Comparison of ENCODE assay signal across 2 cellular contexts in the genomic region with DNA sequence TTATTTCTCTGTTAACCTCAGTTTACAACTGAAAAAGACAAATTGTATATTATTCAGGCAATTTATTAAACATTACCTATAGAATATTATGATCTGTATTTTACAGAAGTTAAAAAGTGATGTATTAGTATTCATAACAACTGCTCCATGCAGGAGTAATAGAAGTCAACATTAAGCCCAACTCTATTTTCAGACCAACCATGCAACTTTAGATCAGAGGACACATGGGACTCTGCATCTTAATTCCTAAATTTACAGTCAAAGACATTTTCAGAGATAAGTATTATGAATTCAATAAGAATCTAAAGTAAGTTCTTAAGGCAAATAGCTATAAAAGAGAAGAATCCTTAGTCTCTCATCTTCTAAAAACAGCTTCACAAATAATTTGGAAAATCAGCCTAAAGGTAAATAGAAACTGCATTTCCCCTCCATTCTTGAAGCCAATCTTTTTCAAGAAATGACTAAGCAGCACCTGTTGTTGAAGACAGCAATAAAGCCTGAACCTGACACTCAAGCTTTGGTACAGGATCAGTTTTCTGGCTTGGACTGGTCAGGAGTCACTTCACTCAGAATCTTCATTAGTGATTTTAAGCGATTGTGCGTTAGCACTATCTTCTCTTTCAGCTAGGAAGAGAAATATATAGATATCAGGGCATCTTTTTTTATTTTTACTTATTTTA.
TF ChIP-seq lines count a peak whose summit lies in the region.

No MANE protein-coding gene starts in this region.

TF ChIP-seq in HEK293, 187 proteins besides CTCF, POLR2A, EP300 and RAD21 (continued from another document):
- TF ChIP-seq ZNF664 (tag by site-specific recombination; IDR thresholded peaks at IDR 0.05) (no peak), ZSCAN18 (tag by site-specific recombination; IDR thresholded peaks at IDR 0.05) (no peak), ZNF571 (tag by site-specific recombination; IDR thresholded peaks at IDR 0.05) (no peak), SCRT2 (tag by site-specific recombination; IDR thresholded peaks at IDR 0.05) (peak; percentile 93), ZNF747 (tag by site-specific recombination; IDR thresholded peaks at IDR 0.05) (no peak), ZNF704 (tag by site-specific recombination; IDR thresholded peaks at IDR 0.05) (no peak), ZNF37A (tag by site-specific recombination; IDR thresholded peaks at IDR 0.05) (no peak), SCRT1 (tag by site-specific recombination; IDR thresholded peaks at IDR 0.05; ENCODE audit: borderline replicate concordance) (peak; percentile 50; the same call in 1 of the 2 replicates), ZFP41 (tag by site-specific recombination; IDR thresholded peaks at IDR 0.05; ENCODE audit: borderline replicate concordance) (no peak), ZNF114 (tag by site-specific recombination; IDR thresholded peaks at IDR 0.05) (no peak), ZNF335 (tag by site-specific recombination; conservative IDR thresholded peaks at IDR 0.05) (no peak), SETDB1 (IDR thresholded peaks at IDR 0.05; ENCODE audit: insufficient read length, low read length) (no peak)
- TF ChIP-seq, protein P1, sequence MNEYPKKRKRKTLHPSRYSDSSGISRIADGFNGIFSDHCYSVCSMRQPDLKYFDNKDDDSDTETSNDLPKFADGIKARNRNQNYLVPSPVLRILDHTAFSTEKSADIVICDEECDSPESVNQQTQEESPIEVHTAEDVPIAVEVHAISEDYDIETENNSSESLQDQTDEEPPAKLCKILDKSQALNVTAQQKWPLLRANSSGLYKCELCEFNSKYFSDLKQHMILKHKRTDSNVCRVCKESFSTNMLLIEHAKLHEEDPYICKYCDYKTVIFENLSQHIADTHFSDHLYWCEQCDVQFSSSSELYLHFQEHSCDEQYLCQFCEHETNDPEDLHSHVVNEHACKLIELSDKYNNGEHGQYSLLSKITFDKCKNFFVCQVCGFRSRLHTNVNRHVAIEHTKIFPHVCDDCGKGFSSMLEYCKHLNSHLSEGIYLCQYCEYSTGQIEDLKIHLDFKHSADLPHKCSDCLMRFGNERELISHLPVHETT (tag by site-specific recombination; IDR thresholded peaks at IDR 0.05): no peak
- TF ChIP-seq, protein P2, sequence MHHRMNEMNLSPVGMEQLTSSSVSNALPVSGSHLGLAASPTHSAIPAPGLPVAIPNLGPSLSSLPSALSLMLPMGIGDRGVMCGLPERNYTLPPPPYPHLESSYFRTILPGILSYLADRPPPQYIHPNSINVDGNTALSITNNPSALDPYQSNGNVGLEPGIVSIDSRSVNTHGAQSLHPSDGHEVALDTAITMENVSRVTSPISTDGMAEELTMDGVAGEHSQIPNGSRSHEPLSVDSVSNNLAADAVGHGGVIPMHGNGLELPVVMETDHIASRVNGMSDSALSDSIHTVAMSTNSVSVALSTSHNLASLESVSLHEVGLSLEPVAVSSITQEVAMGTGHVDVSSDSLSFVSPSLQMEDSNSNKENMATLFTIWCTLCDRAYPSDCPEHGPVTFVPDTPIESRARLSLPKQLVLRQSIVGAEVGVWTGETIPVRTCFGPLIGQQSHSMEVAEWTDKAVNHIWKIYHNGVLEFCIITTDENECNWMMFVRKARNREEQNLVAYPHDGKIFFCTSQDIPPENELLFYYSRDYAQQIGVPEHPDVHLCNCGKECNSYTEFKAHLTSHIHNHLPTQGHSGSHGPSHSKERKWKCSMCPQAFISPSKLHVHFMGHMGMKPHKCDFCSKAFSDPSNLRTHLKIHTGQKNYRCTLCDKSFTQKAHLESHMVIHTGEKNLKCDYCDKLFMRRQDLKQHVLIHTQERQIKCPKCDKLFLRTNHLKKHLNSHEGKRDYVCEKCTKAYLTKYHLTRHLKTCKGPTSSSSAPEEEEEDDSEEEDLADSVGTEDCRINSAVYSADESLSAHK (tag by site-specific recombination; IDR thresholded peaks at IDR 0.05): peak; percentile 28; the same call in 1 of the 2 replicates

TF ChIP-seq in K562, 482 proteins besides CTCF, POLR2A, EP300 and RAD21:
- TF ChIP-seq MITF (IDR thresholded peaks at IDR 0.05) (no peak), HBP1 (CRISPR knock-in tag; IDR thresholded peaks at IDR 0.05) (no peak), IRF2 (CRISPR knock-in tag; IDR thresholded peaks at IDR 0.05) (no peak), NCOA2 (IDR thresholded peaks at IDR 0.05; ENCODE audit: partially characterized antibody in 2 of 2) (no peak)
